In the genomic region with DNA sequence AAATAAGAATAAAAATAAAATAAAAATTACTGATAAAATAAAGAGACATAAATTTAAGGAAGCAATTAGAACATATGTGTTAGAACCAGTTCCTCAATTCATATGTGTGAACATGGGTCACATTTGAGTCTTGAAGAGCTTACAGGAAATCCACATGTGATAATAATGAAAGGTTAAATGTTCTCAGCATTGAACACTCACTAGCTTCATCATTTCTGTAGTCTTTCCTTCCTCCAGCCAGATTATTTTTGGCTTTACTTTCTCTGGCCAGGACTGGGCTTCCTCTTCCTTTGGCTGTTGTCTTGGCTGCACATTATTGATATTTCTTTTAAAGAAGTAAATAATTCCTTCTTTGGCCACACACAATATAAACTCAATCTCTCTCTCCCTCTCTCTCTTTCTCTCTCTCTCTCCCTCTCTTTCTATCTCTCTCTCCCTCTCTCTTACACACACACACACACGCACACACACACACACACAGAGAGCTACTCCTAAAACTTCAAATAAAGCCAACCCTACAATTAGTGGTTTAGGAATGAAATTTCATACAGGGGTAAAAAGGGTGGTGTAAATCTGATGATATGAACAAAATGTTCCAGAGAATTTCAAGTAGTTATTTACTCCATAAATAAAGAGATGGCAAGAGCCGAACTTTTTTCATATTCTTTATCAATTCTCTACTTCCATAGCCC, we compare ENCODE assay signal across 2 cellular contexts.
TF ChIP-seq lines count a peak whose summit lies in the region.

No MANE protein-coding gene starts in this region.

TF ChIP-seq in liver, 16 proteins besides CTCF, POLR2A, EP300 and RAD21 (continued from another document):
- TF ChIP-seq, protein P1, sequence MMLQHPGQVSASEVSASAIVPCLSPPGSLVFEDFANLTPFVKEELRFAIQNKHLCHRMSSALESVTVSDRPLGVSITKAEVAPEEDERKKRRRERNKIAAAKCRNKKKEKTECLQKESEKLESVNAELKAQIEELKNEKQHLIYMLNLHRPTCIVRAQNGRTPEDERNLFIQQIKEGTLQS (IDR thresholded peaks at IDR 0.05) = no peak
- TF ChIP-seq GABPA (IDR thresholded peaks at IDR 0.05 in 1 of 2, conservative IDR thresholded peaks at IDR 0.05 in 1 of 2) = peak in 1 of 2 donors; percentile 4
- TF ChIP-seq EGR1 (IDR thresholded peaks at IDR 0.05; ENCODE audit: low read depth in 2 of 2) = no peak
- peak; percentile 61 for TF ChIP-seq NR2F2 (IDR thresholded peaks at IDR 0.05)
TF ChIP-seq in liver: peak in this region for 3.

TF ChIP-seq in HepG2, 621 proteins besides CTCF, POLR2A, EP300 and RAD21:
- TF ChIP-seq, protein P2, sequence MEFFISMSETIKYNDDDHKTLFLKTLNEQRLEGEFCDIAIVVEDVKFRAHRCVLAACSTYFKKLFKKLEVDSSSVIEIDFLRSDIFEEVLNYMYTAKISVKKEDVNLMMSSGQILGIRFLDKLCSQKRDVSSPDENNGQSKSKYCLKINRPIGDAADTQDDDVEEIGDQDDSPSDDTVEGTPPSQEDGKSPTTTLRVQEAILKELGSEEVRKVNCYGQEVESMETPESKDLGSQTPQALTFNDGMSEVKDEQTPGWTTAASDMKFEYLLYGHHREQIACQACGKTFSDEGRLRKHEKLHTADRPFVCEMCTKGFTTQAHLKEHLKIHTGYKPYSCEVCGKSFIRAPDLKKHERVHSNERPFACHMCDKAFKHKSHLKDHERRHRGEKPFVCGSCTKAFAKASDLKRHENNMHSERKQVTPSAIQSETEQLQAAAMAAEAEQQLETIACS (CRISPR knock-in tag; IDR thresholded peaks at IDR 0.05) = no peak
- TF ChIP-seq ZFYVE20 (CRISPR knock-in tag; IDR thresholded peaks at IDR 0.05; ENCODE audit: borderline replicate concordance, low read depth) (no peak), ZNF451 (CRISPR knock-in tag; IDR thresholded peaks at IDR 0.05) (no peak), ZNF850 (CRISPR knock-in tag; conservative IDR thresholded peaks at IDR 0.05) (no peak), THYN1 (CRISPR knock-in tag; IDR thresholded peaks at IDR 0.05; ENCODE audit: borderline replicate concordance, low read depth) (no peak), SIX1 (CRISPR knock-in tag; IDR thresholded peaks at IDR 0.05; ENCODE audit: borderline replicate concordance) (no peak), TBX2 (CRISPR knock-in tag; IDR thresholded peaks at IDR 0.05; ENCODE audit: borderline replicate concordance) (no peak), ZNF207 (IDR thresholded peaks at IDR 0.05; ENCODE audit: borderline replicate concordance) (no peak)
- TF ChIP-seq, protein P1 (CRISPR knock-in tag; IDR thresholded peaks at IDR 0.05) = no peak
- TF ChIP-seq, protein P3, sequence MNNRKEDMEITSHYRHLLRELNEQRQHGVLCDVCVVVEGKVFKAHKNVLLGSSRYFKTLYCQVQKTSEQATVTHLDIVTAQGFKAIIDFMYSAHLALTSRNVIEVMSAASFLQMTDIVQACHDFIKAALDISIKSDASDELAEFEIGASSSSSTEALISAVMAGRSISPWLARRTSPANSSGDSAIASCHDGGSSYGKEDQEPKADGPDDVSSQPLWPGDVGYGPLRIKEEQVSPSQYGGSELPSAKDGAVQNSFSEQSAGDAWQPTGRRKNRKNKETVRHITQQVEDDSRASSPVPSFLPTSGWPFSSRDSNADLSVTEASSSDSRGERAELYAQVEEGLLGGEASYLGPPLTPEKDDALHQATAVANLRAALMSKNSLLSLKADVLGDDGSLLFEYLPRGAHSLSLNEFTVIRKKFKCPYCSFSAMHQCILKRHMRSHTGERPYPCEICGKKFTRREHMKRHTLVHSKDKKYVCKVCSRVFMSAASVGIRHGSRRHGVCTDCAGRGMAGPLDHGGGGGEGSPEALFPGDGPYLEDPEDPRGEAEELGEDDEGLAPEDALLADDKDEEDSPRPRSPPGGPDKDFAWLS (CRISPR knock-in tag; IDR thresholded peaks at IDR 0.05; ENCODE audit: borderline replicate concordance) = no peak
TF ChIP-seq in HepG2: peak in this region for 0.
